In the genomic region with DNA sequence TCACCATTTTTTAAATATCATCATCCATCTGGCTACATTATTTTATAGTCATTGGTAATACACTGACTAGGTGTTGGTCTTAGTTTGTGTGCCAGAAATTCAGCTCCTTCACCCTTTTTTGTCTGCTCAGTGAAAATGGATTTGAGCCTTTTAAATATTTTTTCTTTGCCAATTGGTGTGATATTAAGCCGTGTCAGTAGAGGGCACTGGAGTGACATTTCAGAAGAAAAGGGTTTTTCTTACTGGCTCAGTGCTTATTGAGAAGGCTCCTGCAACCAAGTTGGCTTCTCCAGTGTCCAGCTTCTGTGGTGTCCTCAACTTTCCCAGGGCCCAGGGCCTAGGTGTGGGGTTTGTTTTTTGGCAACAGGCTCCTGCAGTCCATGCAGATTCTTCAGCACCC, we compare ENCODE assay signal across 10 cellular contexts.
DNase-seq lines count a peak whose midpoint lies in the region; ATAC-seq, FAIRE-seq and TF ChIP-seq lines count a peak whose summit lies in the region.
"Had no signal": no experiment of that assay in that cellular context is flagged by ENCODE, and none has a peak within 500 bp of the region (broad histone marks: within the 10 kb centered on the region; RNA-seq: fewer than 3 reads in every experiment).

No MANE protein-coding gene starts in this region.

- DNase-seq in BE2C: peak; percentile 41
- DNase-seq in GM23248: peak; percentile 0
- DNase-seq in NOMO-1 treated with dmso at 0.1 percent for 144 hours (lab: John Stamatoyannopoulos, UW; ENCODE audit: unreplicated experiment): peak; percentile 27
- DNase-seq in fibroblast of peridontal ligament (ENCODE audit: extremely low read depth): peak; percentile 18
- DNase-seq in RCC 7860 (ENCODE audit: low spot score): no peak
- no peak for DNase-seq in NCI-H2029 (lab: John Stamatoyannopoulos, UW)
- no peak for DNase-seq in NCI-H1092 (lab: John Stamatoyannopoulos, UW)
- DNase-seq: activated T-cell treated with anti-CD3 and anti-CD28 coated beads, Interleukin-2, amount 50 U/mL, for 1 hour had no signal

- no peak for ATAC-seq in GM18861 (IDR thresholded peaks at IDR 0.05; ENCODE audit: unreplicated experiment)

- no peak overlapping the region for H3K4me2 ChIP-seq in GM23248 (ENCODE audit: unreplicated experiment)

- no peaks in the 10 kb centered on the region for H3K9me2 ChIP-seq in GM23248 (ENCODE audit: insufficient read depth)

- H3K27me3 ChIP-seq in BE2C: no peaks in the 10 kb centered on the region
- no peaks in the 10 kb centered on the region for H3K27me3 ChIP-seq in GM23248 (replicated peaks; ENCODE audit: insufficient read depth)

- no peak overlapping the region for H3K27ac ChIP-seq in GM23248
- H3K27ac ChIP-seq: parathyroid adenoma had no signal

- peaks cover 9% of the 10 kb centered on the region for H3K4me1 ChIP-seq in BE2C
- no peaks in the 10 kb centered on the region for H3K4me1 ChIP-seq in GM23248 (ENCODE audit: insufficient read depth)
- H3K4me1 ChIP-seq: parathyroid adenoma had no signal

- FAIRE-seq in RCC 7860 (lab: Jason Lieb, UNC): no peak

- H3K36me3 ChIP-seq in BE2C: no peaks in the 10 kb centered on the region
- no peaks in the 10 kb centered on the region for H3K36me3 ChIP-seq in GM23248 (ENCODE audit: low read depth)

- 6 to 13% methylated on average over 1 of the region's 1 CpG for WGBS in GM23248 (ENCODE audit: low coverage in 1 of 2, low lambda C conversion rate in 2 of 2, missing lambda C conversion rate in 2 of 2), 2 experiments

- 0 out of 2 replicates have a peak, but pooled peaks cover 3% of the 10 kb centered on the region for H3K9me3 ChIP-seq in BE2C
- no peaks in the 10 kb centered on the region for H3K9me3 ChIP-seq in GM23248 (ENCODE audit: low read depth)

- in situ Hi-C loops in GM23248 (cut with MboI): no loop called here

- no peak overlapping the region for H3K9ac ChIP-seq in GM23248
- H3K9ac ChIP-seq: parathyroid adenoma had no signal

- no peak overlapping the region for H2AFZ ChIP-seq in GM23248
- H2AFZ ChIP-seq: parathyroid adenoma had no signal

- no peaks in the 10 kb centered on the region for H3K79me2 ChIP-seq in GM23248 (ENCODE audit: insufficient read depth)
- H3K79me2 ChIP-seq: parathyroid adenoma had no signal

- no peak overlapping the region for H3K4me3 ChIP-seq in BE2C (ENCODE audit: low read depth, low read length)
- no peak overlapping the region for H3K4me3 ChIP-seq in GM23248

- peak; percentile 77 for TF ChIP-seq CTCF in BE2C (IDR thresholded peaks at IDR 0.05; ENCODE audit: low read depth, low read length)

- H4K20me1 ChIP-seq in GM23248 (ENCODE audit: insufficient read depth): no peaks in the 10 kb centered on the region

- H3F3A ChIP-seq in GM23248 (ENCODE audit: insufficient read depth): no peaks in the 10 kb centered on the region

Comparison
In these comparisons a context has a peak if more than half of its experiments do, and no peak if none do; other contexts are left out.
1. DNase-seq: peak in BE2C (single experiment), GM23248 (single experiment), NOMO-1 treated with dmso at 0.1 percent for 144 hours (single experiment) and fibroblast of peridontal ligament (single experiment); none in RCC 7860 (single experiment), NCI-H2029 (single experiment) and NCI-H1092 (single experiment).